In genomic region chr6:30730611-30731435, GRCh38 we compare ENCODE assay signal across 9 cellular contexts. TPM values are rescaled to one million over a fixed set of nuclear protein-coding genes. Genes with fewer than 3 reads are reported as not detected.
A peak's percentile ranks its signal among the peaks of the same experiment; 100 is the strongest.
DNase-seq lines count a peak whose midpoint lies in the region; ATAC-seq and TF ChIP-seq lines count a peak whose summit lies in the region.
"Had no signal": no experiment of that assay in that cellular context is flagged by ENCODE, and none has a peak within 500 bp of the region (broad histone marks: within the 10 kb centered on the region; RNA-seq: fewer than 3 reads in every experiment).

No MANE protein-coding gene starts in this region.

- no peaks in the 10 kb centered on the region for H3K9me2 ChIP-seq in neural cell (ENCODE audit: insufficient read depth, low read length)

- TF ChIP-seq CTCF in DND-41 (IDR thresholded peaks at IDR 0.05; ENCODE audit: borderline replicate concordance, extremely low read depth, low read length, poor library complexity, severe bottlenecking) (peak; percentile 73), neural cell (IDR thresholded peaks at IDR 0.05; ENCODE audit: poor library complexity, severe bottlenecking) (peak; percentile 54)

- peaks cover 15% of the 10 kb centered on the region; the same call in 1 of the 2 replicates for H3K79me2 ChIP-seq in DND-41 (ENCODE audit: insufficient read depth, low read length)
- H3K79me2 ChIP-seq in neural cell (replicated peaks; ENCODE audit: insufficient read depth, low read length) = peaks cover 10% of the 10 kb centered on the region

- no peak for TF ChIP-seq EP300 in neural cell (conservative IDR thresholded peaks at IDR 0.05; ENCODE audit: poor library complexity, severe bottlenecking)

- H3K4me2 ChIP-seq in DND-41 (ENCODE audit: insufficient read depth, low read length) = no peak overlapping the region
- H3K4me2 ChIP-seq in neural cell (ENCODE audit: low read length) = no peak overlapping the region

- DNase-seq in DND-41 (peak; percentile 65), NCI-H526 treated with DMSO at 0.1 percent for 48 hours (lab: John Stamatoyannopoulos, UW) (peak; percentile 80), epithelial cell of prostate (ENCODE audit: low read depth, low spot score) (peak; percentile 63), substantia nigra (lab: John Stamatoyannopoulos, UW) (peak in 26 of 49 donors; percentile 4 to 67 (median 22)), GOT3 (lab: John Stamatoyannopoulos, UW) (no peak)
- peak; percentile 89 for DNase-seq in activated CD8-positive, alpha-beta memory T cell treated with anti-CD3 and anti-CD28 coated beads, Interleukin-2, amount 50 U/mL, for 48 hours

- no peaks in the 10 kb centered on the region for H3K9me3 ChIP-seq in DND-41 (ENCODE audit: insufficient read depth, low read length, severe bottlenecking)
- H3K9me3 ChIP-seq in neural cell (ENCODE audit: low read length) = no peaks in the 10 kb centered on the region

- ATAC-seq in DND-41 (ENCODE audit: insufficient read depth, low read depth) (peak; percentile 44), HG03103 (IDR thresholded peaks at IDR 0.05; ENCODE audit: low read depth, unreplicated experiment) (peak; percentile 51)

- no peaks in the 10 kb centered on the region for H3K27me3 ChIP-seq in DND-41 (ENCODE audit: insufficient read depth, low read length, poor library complexity)
- no peaks in the 10 kb centered on the region for H3K27me3 ChIP-seq in neural cell (ENCODE audit: insufficient read depth, low read depth, low read length)

- H4K20me1 ChIP-seq in DND-41 (ENCODE audit: insufficient read depth, low read length) = peaks cover 17% of the 10 kb centered on the region
- H4K20me1 ChIP-seq in neural cell (ENCODE audit: insufficient read depth) = peaks cover 3% of the 10 kb centered on the region

- no peaks in the 10 kb centered on the region for H3K4me1 ChIP-seq in DND-41 (ENCODE audit: insufficient read depth, low read length)

- H3K27ac ChIP-seq in DND-41 (ENCODE audit: low read length) (no peak overlapping the region), epithelial cell of prostate (no peak overlapping the region), neural cell (ENCODE audit: low read length) (no peak overlapping the region), substantia nigra (ENCODE audit: low read depth, low read length, poor library complexity, severe bottlenecking) (no peak overlapping the region)
- H3K27ac ChIP-seq: SK-N-MC had no signal

- TF ChIP-seq RAD21 in neural cell (conservative IDR thresholded peaks at IDR 0.05) = peak; percentile 45

- H3K9ac ChIP-seq in DND-41 (ENCODE audit: low read depth, low read length) (no peak overlapping the region), neural cell (ENCODE audit: low read length) (no peak overlapping the region)

- H3K36me3 ChIP-seq in DND-41 (ENCODE audit: insufficient read depth, low read length) (peaks cover 70% of the 10 kb centered on the region), neural cell (ENCODE audit: insufficient read depth, low read length) (no peaks in the 10 kb centered on the region)

- no peaks in the 10 kb centered on the region for H3F3A ChIP-seq in neural cell (ENCODE audit: insufficient read depth, low read length, poor library complexity, severe bottlenecking)

- H2AFZ ChIP-seq in DND-41 (ENCODE audit: low read depth, low read length) (no peak overlapping the region), neural cell (ENCODE audit: low read depth, low read length) (no peak overlapping the region)

- H3K4me3 ChIP-seq in DND-41 (ENCODE audit: low read depth in 1 of 2, low read length in 2 of 2) (no peak overlapping the region), neural cell (ENCODE audit: low read length) (no peak overlapping the region)
- H3K4me3 ChIP-seq: SK-N-MC had no signal

TF ChIP-seq in neural cell, 6 proteins besides CTCF, POLR2A, EP300 and RAD21:
- TF ChIP-seq MXI1 (conservative IDR thresholded peaks at IDR 0.05; ENCODE audit: poor library complexity, severe bottlenecking) (no peak), TAF1 (IDR thresholded peaks at IDR 0.05; ENCODE audit: low read depth) (no peak), SMC3 (conservative IDR thresholded peaks at IDR 0.05; ENCODE audit: poor library complexity) (no peak), EZH2 (IDR thresholded peaks at IDR 0.05; ENCODE audit: borderline replicate concordance, insufficient read depth, low read length, poor library complexity, severe bottlenecking) (no peak), POLR2AphosphoS5 (IDR thresholded peaks at IDR 0.05) (no peak)
- TF ChIP-seq, protein P1, sequence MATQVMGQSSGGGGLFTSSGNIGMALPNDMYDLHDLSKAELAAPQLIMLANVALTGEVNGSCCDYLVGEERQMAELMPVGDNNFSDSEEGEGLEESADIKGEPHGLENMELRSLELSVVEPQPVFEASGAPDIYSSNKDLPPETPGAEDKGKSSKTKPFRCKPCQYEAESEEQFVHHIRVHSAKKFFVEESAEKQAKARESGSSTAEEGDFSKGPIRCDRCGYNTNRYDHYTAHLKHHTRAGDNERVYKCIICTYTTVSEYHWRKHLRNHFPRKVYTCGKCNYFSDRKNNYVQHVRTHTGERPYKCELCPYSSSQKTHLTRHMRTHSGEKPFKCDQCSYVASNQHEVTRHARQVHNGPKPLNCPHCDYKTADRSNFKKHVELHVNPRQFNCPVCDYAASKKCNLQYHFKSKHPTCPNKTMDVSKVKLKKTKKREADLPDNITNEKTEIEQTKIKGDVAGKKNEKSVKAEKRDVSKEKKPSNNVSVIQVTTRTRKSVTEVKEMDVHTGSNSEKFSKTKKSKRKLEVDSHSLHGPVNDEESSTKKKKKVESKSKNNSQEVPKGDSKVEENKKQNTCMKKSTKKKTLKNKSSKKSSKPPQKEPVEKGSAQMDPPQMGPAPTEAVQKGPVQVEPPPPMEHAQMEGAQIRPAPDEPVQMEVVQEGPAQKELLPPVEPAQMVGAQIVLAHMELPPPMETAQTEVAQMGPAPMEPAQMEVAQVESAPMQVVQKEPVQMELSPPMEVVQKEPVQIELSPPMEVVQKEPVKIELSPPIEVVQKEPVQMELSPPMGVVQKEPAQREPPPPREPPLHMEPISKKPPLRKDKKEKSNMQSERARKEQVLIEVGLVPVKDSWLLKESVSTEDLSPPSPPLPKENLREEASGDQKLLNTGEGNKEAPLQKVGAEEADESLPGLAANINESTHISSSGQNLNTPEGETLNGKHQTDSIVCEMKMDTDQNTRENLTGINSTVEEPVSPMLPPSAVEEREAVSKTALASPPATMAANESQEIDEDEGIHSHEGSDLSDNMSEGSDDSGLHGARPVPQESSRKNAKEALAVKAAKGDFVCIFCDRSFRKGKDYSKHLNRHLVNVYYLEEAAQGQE (IDR thresholded peaks at IDR 0.05; ENCODE audit: borderline replicate concordance) = no peak

RNA-seq across cellular contexts. Expression of gene TUBB, which starts 10.7 kb away (rescaled TPM):
- polyA plus RNA-seq in neural cell = 711 and 792 TPM in 2 replicates
- 773 and 794 TPM in 2 replicates for polyA minus RNA-seq in neural cell

RNA-seq across cellular contexts. Expression of gene FLOT1, which starts 11.7 kb away (rescaled TPM):
- polyA plus RNA-seq in neural cell = 72.7 and 84.7 TPM in 2 replicates
- polyA minus RNA-seq in neural cell = 51.6 and 61.0 TPM in 2 replicates

RNA-seq across cellular contexts. Expression of gene IER3, which starts 13.5 kb away (rescaled TPM):
- 1.3 and 3.0 TPM in 2 replicates for polyA plus RNA-seq in neural cell
- 0.49 and 0.69 TPM in 2 replicates for polyA minus RNA-seq in neural cell

RNA-seq across cellular contexts. Expression of gene MDC1, which starts 13.7 kb away (rescaled TPM):
- polyA plus RNA-seq in neural cell = 4.3 and 8.1 TPM in 2 replicates
- 9.3 and 10.5 TPM in 2 replicates for polyA minus RNA-seq in neural cell

RNA-seq across cellular contexts. Expression of gene NRM, which starts 40.0 kb away (rescaled TPM):
- 7.1 and 7.5 TPM in 2 replicates for polyA plus RNA-seq in neural cell
- polyA minus RNA-seq in neural cell = 5.8 and 6.9 TPM in 2 replicates
